Comparison of ENCODE assay signal across 16 cellular contexts in genomic region chr4:144634978-144635747, GRCh38. TPM values are rescaled to one million over a fixed set of nuclear protein-coding genes. Genes with fewer than 3 reads are reported as not detected.
DNase-seq lines count a peak whose midpoint lies in the region; ATAC-seq and TF ChIP-seq lines count a peak whose summit lies in the region.
"Had no signal": no experiment of that assay in that cellular context is flagged by ENCODE, and none has a peak within 500 bp of the region (broad histone marks: within the 10 kb centered on the region; RNA-seq: fewer than 3 reads in every experiment).

No MANE protein-coding gene starts in this region.

- peak overlapping the region; percentile 65; the same call in 1 of the 2 replicates for H3K27ac ChIP-seq in MM.1S (ENCODE audit: low read length)
- H3K27ac ChIP-seq in naive thymus-derived CD4-positive, alpha-beta T cell (ENCODE audit: low read depth, low read length), result no peak overlapping the region
- H3K27ac ChIP-seq: breast epithelium, esophagus muscularis mucosa, ovary had no signal

- no peak overlapping the region for H3K9ac ChIP-seq in MM.1S (ENCODE audit: low read length)

- DNase-seq in MM.1S, result peak; percentile 91
- no peak for DNase-seq in stimulated activated CD4-positive, alpha-beta T cell treated with anti-CD3 and anti-CD28 coated beads, Interleukin-2, amount 100 ng/mL, for 48 hours
- DNase-seq in NCI-H146 (lab: John Stamatoyannopoulos, UW), result no peak
- no peak for DNase-seq in activated naive CD8-positive, alpha-beta T cell treated with anti-CD3 and anti-CD28 coated beads, Interleukin-2, amount 50 U/mL, for 24 hours
- no peak for DNase-seq in naive thymus-derived CD4-positive, alpha-beta T cell
- DNase-seq: AML-193; GDM1; NCI-H1092; ovary; stimulated activated CD4-positive, alpha-beta T cell treated with anti-CD3 and anti-CD28 coated beads, Interleukin-2, amount 100 ng/mL, for 24 hours had no signal

- H3K4me2 ChIP-seq in MM.1S (ENCODE audit: low read depth, low read length), result peak overlapping the region; percentile 56

- H3K9me3 ChIP-seq in MM.1S (replicated peaks; ENCODE audit: insufficient read depth, low read length), result no peaks in the 10 kb centered on the region
- no peaks in the 10 kb centered on the region for H3K9me3 ChIP-seq in naive thymus-derived CD4-positive, alpha-beta T cell (ENCODE audit: control insufficient read depth in 2 of 3, low read length in 3 of 3)
- H3K9me3 ChIP-seq: breast epithelium, esophagus muscularis mucosa, ovary had no signal

- H3K9me2 ChIP-seq in MM.1S (replicated peaks; ENCODE audit: insufficient read depth, low read length), result no peaks in the 10 kb centered on the region

- ATAC-seq in GM18508 (IDR thresholded peaks at IDR 0.05; ENCODE audit: insufficient read depth, unreplicated experiment) (peak; percentile 99), GM21360 (IDR thresholded peaks at IDR 0.05; ENCODE audit: unreplicated experiment) (peak; percentile 100), HG02973 (IDR thresholded peaks at IDR 0.05; ENCODE audit: unreplicated experiment) (peak; percentile 100)
- no peak for ATAC-seq in activated naive CD8-positive, alpha-beta T cell treated with anti-CD3 and anti-CD28 coated beads, Interleukin-2, amount 50 U/mL, for 24 hours
- ATAC-seq in naive thymus-derived CD4-positive, alpha-beta T cell, result no peak

- no peaks in the 10 kb centered on the region for H3K9me3 Mint-ChIP-seq in activated naive CD8-positive, alpha-beta T cell treated with anti-CD3 and anti-CD28 coated beads, Interleukin-2, amount 50 U/mL, for 24 hours
- H3K9me3 Mint-ChIP-seq in naive thymus-derived CD4-positive, alpha-beta T cell, result peaks cover 0 to 9% (median 0%) of the 10 kb centered on the region in 11 donors

- no peaks in the 10 kb centered on the region for H3K36me3 ChIP-seq in MM.1S (replicated peaks; ENCODE audit: insufficient read depth, low read length)
- no peaks in the 10 kb centered on the region for H3K36me3 ChIP-seq in naive thymus-derived CD4-positive, alpha-beta T cell (ENCODE audit: control insufficient read depth in 2 of 3, insufficient read depth in 3 of 3, low read length in 3 of 3)
- H3K36me3 ChIP-seq: breast epithelium, esophagus muscularis mucosa, ovary had no signal

- POLR2A ChIA-PET in naive thymus-derived CD4-positive, alpha-beta T cell (lab: Charles Lee), result no interaction called here

- peak overlapping the region; percentile 2; the same call in 1 of the 2 replicates for H3K4me3 ChIP-seq in MM.1S (ENCODE audit: low read length)
- no peak overlapping the region for H3K4me3 ChIP-seq in naive thymus-derived CD4-positive, alpha-beta T cell (ENCODE audit: low read length)
- H3K4me3 ChIP-seq: breast epithelium, esophagus muscularis mucosa, ovary had no signal

- no peak overlapping the region for H3K27ac Mint-ChIP-seq in activated naive CD8-positive, alpha-beta T cell treated with anti-CD3 and anti-CD28 coated beads, Interleukin-2, amount 50 U/mL, for 24 hours
- H3K27ac Mint-ChIP-seq in naive thymus-derived CD4-positive, alpha-beta T cell, result no peak overlapping the region

- peaks cover 14% of the 10 kb centered on the region for H3F3A ChIP-seq in MM.1S (ENCODE audit: insufficient read depth, low read length)

- no peaks in the 10 kb centered on the region for H3K79me2 ChIP-seq in MM.1S (ENCODE audit: low read length)

- peaks cover 3% of the 10 kb centered on the region for H3K4me1 Mint-ChIP-seq in activated naive CD8-positive, alpha-beta T cell treated with anti-CD3 and anti-CD28 coated beads, Interleukin-2, amount 50 U/mL, for 24 hours
- H3K4me1 Mint-ChIP-seq in naive thymus-derived CD4-positive, alpha-beta T cell, result no peaks in the 10 kb centered on the region

- H3K36me3 Mint-ChIP-seq in activated naive CD8-positive, alpha-beta T cell treated with anti-CD3 and anti-CD28 coated beads, Interleukin-2, amount 50 U/mL, for 24 hours (ENCODE audit: low read depth), result no peaks in the 10 kb centered on the region
- no peaks in the 10 kb centered on the region for H3K36me3 Mint-ChIP-seq in naive thymus-derived CD4-positive, alpha-beta T cell

- CTCF ChIA-PET in naive thymus-derived CD4-positive, alpha-beta T cell (lab: Charles Lee), result no interaction called here

- H2AFZ ChIP-seq in MM.1S (ENCODE audit: low read length), result peak overlapping the region; percentile 26

- no peaks in the 10 kb centered on the region for H3K27me3 ChIP-seq in MM.1S (replicated peaks; ENCODE audit: insufficient read depth, low read length)
- no peaks in the 10 kb centered on the region for H3K27me3 ChIP-seq in naive thymus-derived CD4-positive, alpha-beta T cell (ENCODE audit: control insufficient read depth in 2 of 2, insufficient read depth in 2 of 2, low read length in 2 of 2)
- H3K27me3 ChIP-seq: breast epithelium, esophagus muscularis mucosa, ovary had no signal

- H4K20me1 ChIP-seq in MM.1S (ENCODE audit: insufficient read depth, low read length), result no peaks in the 10 kb centered on the region

- TF ChIP-seq CTCF in MM.1S (IDR thresholded peaks at IDR 0.05; ENCODE audit: low read length), result no peak

- peaks cover 31% of the 10 kb centered on the region for H3K4me1 ChIP-seq in MM.1S (ENCODE audit: low read length)
- no peaks in the 10 kb centered on the region for H3K4me1 ChIP-seq in naive thymus-derived CD4-positive, alpha-beta T cell (ENCODE audit: control insufficient read depth in 2 of 2, insufficient read depth in 2 of 2, low read length in 2 of 2)
- H3K4me1 ChIP-seq: breast epithelium, esophagus muscularis mucosa had no signal

- intact Hi-C loops in naive thymus-derived CD4-positive, alpha-beta T cell (cut with micrococcal nuclease), result no loop called here

- peaks cover 2% of the 10 kb centered on the region for H3K27me3 Mint-ChIP-seq in activated naive CD8-positive, alpha-beta T cell treated with anti-CD3 and anti-CD28 coated beads, Interleukin-2, amount 50 U/mL, for 24 hours
- H3K27me3 Mint-ChIP-seq in naive thymus-derived CD4-positive, alpha-beta T cell, result peaks cover 7 to 26% (median 10%) of the 10 kb centered on the region in 5 donors

- H3K4me3 Mint-ChIP-seq in activated naive CD8-positive, alpha-beta T cell treated with anti-CD3 and anti-CD28 coated beads, Interleukin-2, amount 50 U/mL, for 24 hours, result no peak overlapping the region
- no peak overlapping the region for H3K4me3 Mint-ChIP-seq in naive thymus-derived CD4-positive, alpha-beta T cell

RNA-seq across cellular contexts. Expression of gene HHIP, which starts 10.8 kb away (rescaled TPM):
- under 1 TPM in 1 of 5 experiments, not detected in 4; 0.19 TPM for total RNA-seq in naive thymus-derived CD4-positive, alpha-beta T cell
- not detected for polyA plus RNA-seq in naive thymus-derived CD4-positive, alpha-beta T cell
- total RNA-seq: T-helper 2 cell treated with Interferon-gamma antibody and Interleukin-4, amounts not matched to agents 100 ng/mL and 5 ng/mL, for 36 hours had no signal

Comparison
In these comparisons a context has a peak if more than half of its experiments do, and no peak if none do; other contexts are left out.
1. ATAC-seq: peak in GM18508 (single experiment), GM21360 (single experiment) and HG02973 (single experiment); none in activated naive CD8-positive, alpha-beta T cell treated with anti-CD3 and anti-CD28 coated beads, Interleukin-2, amount 50 U/mL, for 24 hours (single experiment) and naive thymus-derived CD4-positive, alpha-beta T cell (single experiment).